ENCODE assay signal across 1 cellular context in genomic region chr4:176195184-176195978, GRCh38.
TF ChIP-seq lines count a peak whose summit lies in the region.

TSS of gene SPATA4 (minus strand) at chr4:176195585. CDS start at chr4:176195562, 23 bp downstream.

TF ChIP-seq in HEK293, 187 proteins besides CTCF, POLR2A, EP300 and RAD21 (continued from another document):
- TF ChIP-seq ZNF18 (tag by site-specific recombination; IDR thresholded peaks at IDR 0.05) (no peak), ZNF626 (tag by site-specific recombination; IDR thresholded peaks at IDR 0.05) (no peak), ZNF426 (tag by site-specific recombination; IDR thresholded peaks at IDR 0.05) (no peak), SCRT1 (tag by site-specific recombination; IDR thresholded peaks at IDR 0.05; ENCODE audit: borderline replicate concordance) (peak; percentile 97), YY1 (tag by site-specific recombination; IDR thresholded peaks at IDR 0.05) (peak; percentile 77), ZIC2 (tag by site-specific recombination; IDR thresholded peaks at IDR 0.05) (peak; percentile 73), ZNF354C (tag by site-specific recombination; IDR thresholded peaks at IDR 0.05; ENCODE audit: borderline replicate concordance, low read depth) (no peak), WT1 (tag by site-specific recombination; IDR thresholded peaks at IDR 0.05) (no peak), ZNF274 (IDR thresholded peaks at IDR 0.05; ENCODE audit: low read length) (no peak), ZNF274 (tag by site-specific recombination; IDR thresholded peaks at IDR 0.05; ENCODE audit: borderline replicate concordance) (no peak), ZBTB48 (tag by site-specific recombination; IDR thresholded peaks at IDR 0.05) (peak; percentile 25; the same call in 1 of the 2 replicates), ZNF362 (tag by site-specific recombination; IDR thresholded peaks at IDR 0.05) (no peak), ZSCAN30 (tag by site-specific recombination; IDR thresholded peaks at IDR 0.05) (no peak), KLF9 (tag by site-specific recombination; IDR thresholded peaks at IDR 0.05; ENCODE audit: low read depth) (peak; percentile 48; the same call in 1 of the 2 replicates), ZNF2 (tag by site-specific recombination; IDR thresholded peaks at IDR 0.05) (0 out of 2 replicates have a peak, but pooled peaks have one; percentile 27), ZNF148 (tag by site-specific recombination; IDR thresholded peaks at IDR 0.05; ENCODE audit: borderline replicate concordance) (no peak), ZBTB21 (tag by site-specific recombination; IDR thresholded peaks at IDR 0.05) (no peak), ZNF112 (tag by site-specific recombination; IDR thresholded peaks at IDR 0.05) (no peak), ZNF558 (tag by site-specific recombination; IDR thresholded peaks at IDR 0.05) (no peak)
- TF ChIP-seq, protein P1, sequence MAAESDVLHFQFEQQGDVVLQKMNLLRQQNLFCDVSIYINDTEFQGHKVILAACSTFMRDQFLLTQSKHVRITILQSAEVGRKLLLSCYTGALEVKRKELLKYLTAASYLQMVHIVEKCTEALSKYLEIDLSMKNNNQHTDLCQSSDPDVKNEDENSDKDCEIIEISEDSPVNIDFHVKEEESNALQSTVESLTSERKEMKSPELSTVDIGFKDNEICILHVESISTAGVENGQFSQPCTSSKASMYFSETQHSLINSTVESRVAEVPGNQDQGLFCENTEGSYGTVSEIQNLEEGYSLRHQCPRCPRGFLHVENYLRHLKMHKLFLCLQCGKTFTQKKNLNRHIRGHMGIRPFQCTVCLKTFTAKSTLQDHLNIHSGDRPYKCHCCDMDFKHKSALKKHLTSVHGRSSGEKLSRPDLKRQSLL (tag by site-specific recombination; IDR thresholded peaks at IDR 0.05), result no peak
